In the genomic region with DNA sequence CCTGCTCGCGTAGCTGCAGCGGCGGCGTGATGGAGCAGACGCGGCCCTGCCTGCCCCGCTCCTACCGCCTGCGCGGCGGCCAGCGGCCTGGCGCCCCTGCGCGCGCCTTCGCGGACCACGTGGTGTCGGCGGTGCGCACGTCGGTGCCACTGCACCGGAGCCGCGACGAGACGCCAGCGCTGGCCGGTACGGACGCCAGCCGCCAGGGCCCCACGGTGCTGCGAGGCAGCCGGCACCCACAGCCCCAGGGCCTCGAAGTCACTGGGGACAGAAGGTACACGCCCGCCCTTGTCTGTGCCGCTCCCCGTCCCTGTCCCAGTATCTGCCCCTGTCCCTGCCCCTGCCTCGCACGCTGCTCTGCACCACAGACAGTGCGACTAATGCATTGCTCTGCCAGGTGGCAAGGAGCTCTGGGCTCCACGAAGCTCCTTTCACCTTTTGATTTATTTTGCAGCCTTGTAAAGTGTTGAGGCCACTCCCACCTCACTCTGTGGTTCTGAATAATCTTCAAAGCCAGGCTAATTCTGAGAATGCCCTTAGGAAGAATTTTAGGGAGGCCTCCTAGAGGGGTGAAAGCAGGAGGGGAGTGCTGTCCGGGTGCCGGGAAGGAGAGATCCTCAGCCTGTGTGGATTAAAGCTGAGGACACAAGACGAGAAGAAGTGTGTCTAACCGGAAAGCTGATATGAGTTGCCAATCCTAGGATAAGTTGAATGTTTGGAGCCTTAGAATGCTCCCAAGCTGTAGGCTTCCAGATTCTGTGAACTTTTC, we compare ENCODE assay signal across 24 cellular contexts.
"Had no signal": no experiment of that assay in that cellular context is flagged by ENCODE, and none has a peak within 500 bp of the region (broad histone marks: within the 10 kb centered on the region; RNA-seq: fewer than 3 reads in every experiment).

No MANE protein-coding gene starts in this region.

- H3K27ac Mint-ChIP-seq: activated naive CD4-positive, alpha-beta T cell treated with anti-CD3 and anti-CD28 coated beads, Interleukin-2, amount 10 ng/mL, durations not matched to agents 7 days and 5 days; activated naive CD8-positive, alpha-beta T cell treated with anti-CD3 and anti-CD28 coated beads, Interleukin-2, amount 10 ng/mL, durations not matched to agents 7 days and 5 days; activated T-helper 1 cell treated with anti-CD3 and anti-CD28 coated beads, Interleukin-12 subunit alpha, Interleukin-12 subunit beta, Interleukin-2, Interleukin-4 antibody, amounts not matched to agents 30 ng/mL and 10 ng/mL and 1 ng/mL, durations not matched to agents 14 hours and 24 hours and 36 hours; naive thymus-derived CD4-positive, alpha-beta T cell; neural progenitor cell; T-helper 2 cell treated with Interferon-gamma antibody and Interleukin-4, amounts not matched to agents 5 μg/mL and 100 μg/mL, for 36 hours had no signal

- H3K4me1 Mint-ChIP-seq: activated naive CD4-positive, alpha-beta T cell treated with anti-CD3 and anti-CD28 coated beads, Interleukin-2, amount 10 ng/mL, durations not matched to agents 7 days and 5 days; activated naive CD8-positive, alpha-beta T cell treated with anti-CD3 and anti-CD28 coated beads, Interleukin-2, amount 10 ng/mL, durations not matched to agents 7 days and 5 days had no signal

- H3K27me3 ChIP-seq: ascending aorta, neural progenitor cell, tibial nerve had no signal

- DNase-seq: activated CD4-positive, alpha-beta T cell treated with anti-CD3 and anti-CD28 coated beads for 4 hours; activated CD4-positive, alpha-beta T cell treated with anti-CD3 and anti-CD28 coated beads, Interleukin-2, amount 50 U/mL, for 4 hours; activated CD8-positive, alpha-beta memory T cell treated with anti-CD3 and anti-CD28 coated beads for 24 hours; activated gamma-delta T cell; activated naive CD4-positive, alpha-beta T cell treated with anti-CD3 and anti-CD28 coated beads, Interleukin-2, amount 10 ng/mL, durations not matched to agents 7 days and 5 days; activated naive CD8-positive, alpha-beta T cell treated with anti-CD3 and anti-CD28 coated beads, Interleukin-2, amount 10 ng/mL, durations not matched to agents 7 days and 5 days; activated T-cell treated with anti-CD3 and anti-CD28 coated beads, Interleukin-2, amount 50 U/mL, for 1 hour; foreskin melanocyte; islet precursor cell; mammary epithelial cell; midbrain; naive thymus-derived CD4-positive, alpha-beta T cell; stimulated activated CD4-positive, alpha-beta T cell treated with anti-CD3 and anti-CD28 coated beads, Interleukin-15, amount 100 ng/mL, for 24 hours; stimulated activated CD4-positive, alpha-beta T cell treated with anti-CD3 and anti-CD28 coated beads, Interleukin-2, amount 100 ng/mL, for 24 hours; stimulated activated naive CD4-positive, alpha-beta T cell; T-helper 1 cell had no signal

- H3K4me3 Mint-ChIP-seq: activated naive CD4-positive, alpha-beta T cell treated with anti-CD3 and anti-CD28 coated beads, Interleukin-2, amount 10 ng/mL, durations not matched to agents 7 days and 5 days; activated naive CD8-positive, alpha-beta T cell treated with anti-CD3 and anti-CD28 coated beads, Interleukin-2, amount 10 ng/mL, durations not matched to agents 7 days and 5 days; activated T-helper 1 cell treated with anti-CD3 and anti-CD28 coated beads, Interleukin-12 subunit alpha, Interleukin-12 subunit beta, Interleukin-2, Interleukin-4 antibody, amounts not matched to agents 30 ng/mL and 10 ng/mL and 1 ng/mL, durations not matched to agents 14 hours and 24 hours and 36 hours; brain; naive thymus-derived CD4-positive, alpha-beta T cell; neural progenitor cell; T-helper 2 cell treated with Interferon-gamma antibody and Interleukin-4, amounts not matched to agents 5 μg/mL and 100 μg/mL, for 36 hours had no signal

- H3K27ac ChIP-seq: esophagus muscularis mucosa, neural progenitor cell, tibial nerve had no signal

- H3K27me3 Mint-ChIP-seq: brain had no signal

- H3K36me3 ChIP-seq: ascending aorta, esophagus muscularis mucosa, neural progenitor cell, tibial nerve had no signal

- H3K36me3 Mint-ChIP-seq: activated naive CD4-positive, alpha-beta T cell treated with anti-CD3 and anti-CD28 coated beads, Interleukin-2, amount 10 ng/mL, durations not matched to agents 7 days and 5 days; activated naive CD8-positive, alpha-beta T cell treated with anti-CD3 and anti-CD28 coated beads, Interleukin-2, amount 10 ng/mL, durations not matched to agents 7 days and 5 days; naive thymus-derived CD4-positive, alpha-beta T cell had no signal

- H3K9me3 ChIP-seq: ascending aorta, esophagus muscularis mucosa, tibial nerve had no signal

- H3K4me3 ChIP-seq: ascending aorta, esophagus muscularis mucosa, neural progenitor cell, smooth muscle cell, tibial nerve had no signal

- H3K9me3 Mint-ChIP-seq: activated naive CD8-positive, alpha-beta T cell treated with anti-CD3 and anti-CD28 coated beads, Interleukin-2, amount 10 ng/mL, durations not matched to agents 7 days and 5 days; T-helper 2 cell treated with Interferon-gamma antibody and Interleukin-4, amounts not matched to agents 5 μg/mL and 100 μg/mL, for 36 hours had no signal
